Comparison of ENCODE assay signal across 11 cellular contexts in genomic region chr1:242242983-242243382, GRCh38.
DNase-seq lines count a peak whose midpoint lies in the region; ATAC-seq lines count a peak whose summit lies in the region.
"Had no signal": no experiment of that assay in that cellular context is flagged by ENCODE, and none has a peak within 500 bp of the region (broad histone marks: within the 10 kb centered on the region; RNA-seq: fewer than 3 reads in every experiment).

No MANE protein-coding gene starts in this region.

- DNase-seq in cerebellar cortex (ENCODE audit: low spot score) (peak; percentile 96), substantia nigra (lab: John Stamatoyannopoulos, UW) (peak in 10 of 49 donors; percentile 3 to 63 (median 10)), H4 (ENCODE audit: low spot score) (no peak), SK-N-DZ (ENCODE audit: low spot score) (no peak), RKO (ENCODE audit: low spot score) (no peak), NCI-H748 treated with DMSO at 0.1 percent for 48 hours (lab: John Stamatoyannopoulos, UW) (no peak)
- DNase-seq: activated CD4-positive, alpha-beta T cell treated with anti-CD3 and anti-CD28 coated beads for 1 hour; CD8-positive, alpha-beta memory T cell; NCI-H1092 treated with DMSO at 0.1 percent for 48 hours had no signal

- H3K27ac ChIP-seq in substantia nigra (ENCODE audit: low read depth, low read length, poor library complexity, severe bottlenecking): peak overlapping the region; percentile 70

- ATAC-seq in GM21515 (IDR thresholded peaks at IDR 0.05; ENCODE audit: unreplicated experiment) (peak; percentile 9), HG03432 (IDR thresholded peaks at IDR 0.05; ENCODE audit: unreplicated experiment) (peak; percentile 29)
